16 cellular contexts compared by ENCODE assay signal in genomic region chr5:169094586-169095409, GRCh38.
DNase-seq lines count a peak whose midpoint lies in the region; ATAC-seq and TF ChIP-seq lines count a peak whose summit lies in the region.
"Had no signal": no experiment of that assay in that cellular context is flagged by ENCODE, and none has a peak within 500 bp of the region (broad histone marks: within the 10 kb centered on the region; RNA-seq: fewer than 3 reads in every experiment).

No MANE protein-coding gene starts in this region.

- CTCF ChIA-PET in SK-N-SH (lab: Yijun Ruan, JAX) = interaction anchor here (1.7 kb wide), 1 partner anchor 107 kb away, joined by 6 read pairs; no protein-coding TSS in a partner anchor

- no peaks in the 10 kb centered on the region for H3K79me2 ChIP-seq in SK-N-SH (ENCODE audit: insufficient read depth)

- H3K9ac ChIP-seq in SK-N-SH = no peak overlapping the region

- ATAC-seq in SK-N-SH treated with all-trans-retinoic acid at 6 μM for 48 hours = no peak
- ATAC-seq in RWPE2 (ENCODE audit: low read depth) = peak; percentile 26; the same call in 1 of the 3 replicates
- ATAC-seq in GM19463 (IDR thresholded peaks at IDR 0.05; ENCODE audit: unreplicated experiment) = no peak
- ATAC-seq: A549, T-cell had no signal

- TF ChIP-seq EP300 in SK-N-SH (IDR thresholded peaks at IDR 0.05; ENCODE audit: borderline replicate concordance in 1 of 2, low read depth in 1 of 2, low read length in 1 of 2) = no peak

- no peaks in the 10 kb centered on the region for H4K20me1 ChIP-seq in SK-N-SH (ENCODE audit: insufficient read depth)

- no peak overlapping the region for H3K4me2 ChIP-seq in SK-N-SH
- H3K4me2 ChIP-seq: A549 had no signal

- POLR2A ChIA-PET in SK-N-SH (lab: Yijun Ruan, JAX) = no interaction called here

- H3K4me3 ChIP-seq in SK-N-SH (ENCODE audit: low read depth in 2 of 2, low read length in 1 of 2) (no peak overlapping the region), RWPE2 (ENCODE audit: severe bottlenecking) (no peak overlapping the region), tibial artery (no peak overlapping the region)
- H3K4me3 ChIP-seq: A549, esophagus squamous epithelium had no signal

- WGBS in SK-N-SH (ENCODE audit: low lambda C conversion rate) = 92% methylated on average over 6 of the region's 7 CpGs

- no peaks in the 10 kb centered on the region for H3K9me3 ChIP-seq in SK-N-SH
- no peaks in the 10 kb centered on the region for H3K9me3 ChIP-seq in RWPE2 (ENCODE audit: severe bottlenecking)
- no peaks in the 10 kb centered on the region for H3K9me3 ChIP-seq in tibial artery
- H3K9me3 ChIP-seq: A549 had no signal

- H2AFZ ChIP-seq in SK-N-SH (ENCODE audit: low read depth) = no peak overlapping the region

- H3K36me3 ChIP-seq in SK-N-SH (replicated peaks in 1 of 2; ENCODE audit: control insufficient read depth in 1 of 2, insufficient read depth in 2 of 2, low read length in 1 of 2) = peaks cover 3 to 10% of the 10 kb centered on the region in 2 experiments
- H3K36me3 ChIP-seq in RWPE2 (ENCODE audit: low read depth) = no peaks in the 10 kb centered on the region
- peaks cover 0 to 7% (median 0%) of the 10 kb centered on the region in 3 donors for H3K36me3 ChIP-seq in tibial artery
- H3K36me3 ChIP-seq: esophagus squamous epithelium had no signal

- H3K4me1 ChIP-seq in SK-N-SH (ENCODE audit: control insufficient read depth in 1 of 2, insufficient read depth in 2 of 2, low read depth in 1 of 2, low read length in 1 of 2) (peaks cover 0 to 24% of the 10 kb centered on the region in 2 experiments; a peak in 2 of 4 replicates), RWPE2 (ENCODE audit: insufficient read depth, poor library complexity, severe bottlenecking) (peaks cover 8% of the 10 kb centered on the region), tibial artery (peaks cover 0 to 51% (median 29%) of the 10 kb centered on the region in 4 donors)

- intact Hi-C loops in tibial artery (cut with DNase I; ENCODE audit: low total_unique reads) = no loop called here

- DNase-seq in SK-N-SH (no peak), RWPE2 (ENCODE audit: low spot score) (no peak), fibroblast of gingiva (ENCODE audit: low read depth) (peak; percentile 64), tibial artery (no peak), T-helper 2 cell (no peak)
- DNase-seq in stimulated activated CD4-positive, alpha-beta T cell treated with anti-CD3 and anti-CD28 coated beads, Interleukin-2, amount 100 ng/mL, for 24 hours = no peak
- DNase-seq: activated CD4-positive, alpha-beta T cell treated with anti-CD3 and anti-CD28 coated beads, Interleukin-2, amount 10 ng/mL, durations not matched to agents 7 days and 5 days; activated effector memory CD4-positive, alpha-beta T cell treated with Interleukin-2 at 50 U/mL for 16 hours; esophagus squamous epithelium; midbrain; MV-4-11; occipital lobe; T-cell had no signal

- no peaks in the 10 kb centered on the region for H3K9me2 ChIP-seq in SK-N-SH

- peak overlapping the region in 1 of 2 experiments; percentile 42; a peak in 3 of 4 replicates for H3K27ac ChIP-seq in SK-N-SH (ENCODE audit: low read depth in 2 of 2, low read length in 1 of 2)
- H3K27ac ChIP-seq in RWPE2 (ENCODE audit: poor library complexity, severe bottlenecking) = no peak overlapping the region
- H3K27ac ChIP-seq in tibial artery = peak overlapping the region; percentile 61 to 66
- H3K27ac ChIP-seq: A549 had no signal

- no peaks in the 10 kb centered on the region for H3F3A ChIP-seq in SK-N-SH (replicated peaks; ENCODE audit: insufficient read depth)

- H3K27me3 ChIP-seq in SK-N-SH (ENCODE audit: insufficient read depth) = no peaks in the 10 kb centered on the region
- H3K27me3 ChIP-seq in RWPE2 (ENCODE audit: insufficient read depth, poor library complexity, severe bottlenecking) = no peaks in the 10 kb centered on the region
- no peaks in the 10 kb centered on the region for H3K27me3 ChIP-seq in tibial artery

- TF ChIP-seq RAD21 in SK-N-SH (IDR thresholded peaks at IDR 0.05; ENCODE audit: low read length) = no peak

- TF ChIP-seq CTCF in SK-N-SH (IDR thresholded peaks at IDR 0.05) (no peak), RWPE2 (IDR thresholded peaks at IDR 0.05; ENCODE audit: poor library complexity, severe bottlenecking) (no peak), tibial artery (IDR thresholded peaks at IDR 0.05) (no peak)

TF ChIP-seq in SK-N-SH, 30 proteins besides CTCF, POLR2A, EP300 and RAD21:
- TF ChIP-seq YY1 (IDR thresholded peaks at IDR 0.05; ENCODE audit: low read depth) (peak; percentile 64; the same call in 1 of the 2 replicates), REST (IDR thresholded peaks at IDR 0.05; ENCODE audit: low read depth, low read length) (no peak)

TF ChIP-seq in SK-N-SH treated with all-trans-retinoic acid at 6 μM for 48 hours, 23 proteins besides CTCF, POLR2A, EP300 and RAD21:
- no peak for TF ChIP-seq ARNTL (CRISPR knock-in tag; IDR thresholded peaks at IDR 0.05; ENCODE audit: borderline replicate concordance, low read depth)
- no peak for TF ChIP-seq ZFP3 (CRISPR knock-in tag; IDR thresholded peaks at IDR 0.05)
- no peak for TF ChIP-seq TOX (CRISPR knock-in tag; IDR thresholded peaks at IDR 0.05; ENCODE audit: borderline replicate concordance)
- no peak for TF ChIP-seq ZFP30 (CRISPR knock-in tag; IDR thresholded peaks at IDR 0.05)
- no peak for TF ChIP-seq SNAI2 (CRISPR knock-in tag; IDR thresholded peaks at IDR 0.05)
- no peak for TF ChIP-seq BACH2 (CRISPR knock-in tag; IDR thresholded peaks at IDR 0.05; ENCODE audit: borderline replicate concordance)
- TF ChIP-seq CSDC2 (CRISPR knock-in tag; IDR thresholded peaks at IDR 0.05) = no peak
- TF ChIP-seq RARB (CRISPR knock-in tag; IDR thresholded peaks at IDR 0.05) = no peak
- no peak for TF ChIP-seq POU6F1 (CRISPR knock-in tag; IDR thresholded peaks at IDR 0.05; ENCODE audit: borderline replicate concordance, low read depth)
- TF ChIP-seq ZC3H10 (CRISPR knock-in tag; IDR thresholded peaks at IDR 0.05) = no peak
- TF ChIP-seq PPARA (CRISPR knock-in tag; IDR thresholded peaks at IDR 0.05; ENCODE audit: borderline replicate concordance) = no peak
- no peak for TF ChIP-seq GLIS3 (CRISPR knock-in tag; IDR thresholded peaks at IDR 0.05)
- no peak for TF ChIP-seq TSHZ2 (CRISPR knock-in tag; IDR thresholded peaks at IDR 0.05)
TF ChIP-seq in SK-N-SH treated with all-trans-retinoic acid at 6 μM for 48 hours: peak in this region for 0.
